ENCODE assay signal across 21 cellular contexts in the genomic region with DNA sequence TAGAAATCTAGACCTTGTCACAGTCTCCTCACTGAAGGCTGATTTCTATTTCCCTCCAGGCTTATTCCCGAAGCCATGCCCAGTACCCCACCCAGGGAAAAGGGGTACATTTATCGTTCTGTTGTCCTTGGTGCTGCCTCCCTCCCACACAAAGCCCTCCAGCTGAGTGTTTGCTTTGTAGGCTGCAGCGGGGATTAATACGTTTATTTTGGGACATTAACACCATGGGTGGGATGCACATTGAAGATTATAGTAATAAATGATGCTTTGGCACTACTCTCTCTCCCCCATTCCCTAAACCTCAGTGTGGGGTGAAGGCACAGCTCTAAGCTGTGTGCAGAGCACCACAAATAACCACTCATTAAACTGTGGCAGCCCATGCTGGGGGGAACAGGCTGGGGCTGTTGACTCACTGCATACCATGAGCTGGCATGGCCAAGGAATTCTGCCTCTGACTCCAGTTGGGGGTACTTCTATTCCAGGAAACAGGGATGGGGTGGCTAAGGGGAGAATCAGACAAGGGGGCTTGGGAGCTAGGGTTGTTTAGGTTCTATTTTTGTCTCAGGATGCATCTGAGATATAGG. TPM values are rescaled to one million over a fixed set of nuclear protein-coding genes. Genes with fewer than 3 reads are reported as not detected.
DNase-seq lines count a peak whose midpoint lies in the region; ATAC-seq, FAIRE-seq and TF ChIP-seq lines count a peak whose summit lies in the region.
"Had no signal": no experiment of that assay in that cellular context is flagged by ENCODE, and none has a peak within 500 bp of the region (broad histone marks: within the 10 kb centered on the region; RNA-seq: fewer than 3 reads in every experiment).

No MANE protein-coding gene starts in this region.

- H3K4me1 Mint-ChIP-seq in Caco-2 (ENCODE audit: low read depth, unreplicated experiment) (peaks cover 6% of the 10 kb centered on the region), endodermal cell (peaks cover 21% of the 10 kb centered on the region)

- H3K27me3 ChIP-seq in Caco-2 (replicated peaks; ENCODE audit: control insufficient read depth, insufficient read depth, low read length) = no peaks in the 10 kb centered on the region
- no peaks in the 10 kb centered on the region for H3K27me3 ChIP-seq in bronchial epithelial cell (ENCODE audit: control insufficient read depth, insufficient read depth, low read length)
- H3K27me3 ChIP-seq in rectal smooth muscle tissue (ENCODE audit: control insufficient read depth, insufficient read depth, low read length) = no peaks in the 10 kb centered on the region
- H3K27me3 ChIP-seq in endodermal cell (ENCODE audit: control insufficient read depth, insufficient read depth, low read length, poor library complexity, severe bottlenecking) = peaks cover 6% of the 10 kb centered on the region
- H3K27me3 ChIP-seq: pancreas, thyroid gland had no signal

- no peak for TF ChIP-seq RAD21 in Ishikawa (IDR thresholded peaks at IDR 0.05; ENCODE audit: low read depth)

- H3K4me1 ChIP-seq in Caco-2 (peaks cover 5% of the 10 kb centered on the region; the same call in 1 of the 2 replicates), rectal smooth muscle tissue (ENCODE audit: control insufficient read depth, insufficient read depth, low read length) (peaks cover 16% of the 10 kb centered on the region), endodermal cell (ENCODE audit: control insufficient read depth, insufficient read depth, low read length) (peaks cover 10% of the 10 kb centered on the region)
- H3K4me1 ChIP-seq: pancreas, thyroid gland had no signal

- peak overlapping the region; percentile 63 for H3K27ac ChIP-seq in rectal smooth muscle tissue (ENCODE audit: low read depth, low read length)
- no peak overlapping the region for H3K27ac ChIP-seq in endodermal cell (ENCODE audit: low read depth, low read length)
- H3K27ac ChIP-seq: pancreas, thyroid gland had no signal

- no peak for TF ChIP-seq EP300 in Ishikawa (IDR thresholded peaks at IDR 0.05; ENCODE audit: borderline replicate concordance)

- BruUV-seq in Caco-2 (replicated peaks; lab: Mats Ljungman, UMichigan) = no TSS peak

- intact Hi-C loops in Caco-2 (cut with micrococcal nuclease; ENCODE audit: unreplicated experiment) = no loop called here

- CTCF ChIA-PET in Caco-2 (lab: Charles Lee) = no interaction called here

- no peak for ATAC-seq in HG03432 (IDR thresholded peaks at IDR 0.05; ENCODE audit: unreplicated experiment)
- ATAC-seq in left lobe of liver = no peak
- ATAC-seq: Panc1 had no signal

- no peaks in the 10 kb centered on the region for H3K9me3 ChIP-seq in Caco-2
- no peaks in the 10 kb centered on the region for H3K9me3 ChIP-seq in endodermal cell (ENCODE audit: control insufficient read depth, low read length)
- H3K9me3 ChIP-seq: pancreas, thyroid gland had no signal

- no peak for DNase-seq in Caco-2
- DNase-seq in bronchial epithelial cell (ENCODE audit: low read depth) = peak; percentile 42
- DNase-seq in endodermal cell = no peak
- DNase-seq in left lobe of liver (ENCODE audit: low spot score) = no peak
- no peak for DNase-seq in T-helper 2 cell
- DNase-seq: activated CD4-positive, alpha-beta memory T cell treated with anti-CD3 and anti-CD28 coated beads, Interleukin-2, amount 10 ng/mL, durations not matched to agents 7 days and 5 days; activated naive CD8-positive, alpha-beta T cell treated with anti-CD3 and anti-CD28 coated beads, Interleukin-2, amount 10 ng/mL, durations not matched to agents 7 days and 5 days; activated T-cell treated with anti-CD3 and anti-CD28 coated beads, Interleukin-2, amount 50 U/mL, for 48 hours; C1 segment of cervical spinal cord; DMS53; effector CD8-positive, alpha-beta T cell; Karpas-422; left cardiac atrium; NCI-H524; pancreas; small intestine; thyroid gland had no signal

- H3K36me3 Mint-ChIP-seq in Caco-2 (ENCODE audit: insufficient read depth, unreplicated experiment) = no peaks in the 10 kb centered on the region
- no peaks in the 10 kb centered on the region for H3K36me3 Mint-ChIP-seq in endodermal cell (ENCODE audit: low read depth)
- H3K36me3 Mint-ChIP-seq: activated naive CD8-positive, alpha-beta T cell treated with anti-CD3 and anti-CD28 coated beads, Interleukin-2, amount 10 ng/mL, durations not matched to agents 7 days and 5 days had no signal

- H3K4me3 Mint-ChIP-seq in Caco-2 (ENCODE audit: unreplicated experiment) (no peak overlapping the region), endodermal cell (no peak overlapping the region)
- H3K4me3 Mint-ChIP-seq: activated CD4-positive, alpha-beta memory T cell treated with anti-CD3 and anti-CD28 coated beads, Interleukin-2, amount 10 ng/mL, durations not matched to agents 7 days and 5 days; activated naive CD8-positive, alpha-beta T cell treated with anti-CD3 and anti-CD28 coated beads, Interleukin-2, amount 10 ng/mL, durations not matched to agents 7 days and 5 days had no signal

- H3K9ac ChIP-seq in rectal smooth muscle tissue (ENCODE audit: low read length) (no peak overlapping the region), endodermal cell (ENCODE audit: extremely low read depth, low read length, poor library complexity, severe bottlenecking) (no peak overlapping the region)

- POLR2A ChIA-PET in Caco-2 (lab: Charles Lee) = no interaction called here

- H3K4me3 ChIP-seq in Caco-2 (ENCODE audit: low read depth, low read length) (no peak overlapping the region), bronchial epithelial cell (ENCODE audit: low read depth, low read length) (no peak overlapping the region), rectal smooth muscle tissue (ENCODE audit: low read length) (no peak overlapping the region), endodermal cell (ENCODE audit: low read length) (no peak overlapping the region)
- H3K4me3 ChIP-seq: pancreas, thyroid gland had no signal

- no peak for TF ChIP-seq CTCF in Caco-2 (IDR thresholded peaks at IDR 0.05; ENCODE audit: insufficient read depth in 1 of 2, low read depth in 1 of 2, low read length in 1 of 2, severe bottlenecking in 1 of 2, unreplicated experiment in 1 of 2)
- TF ChIP-seq CTCF in bronchial epithelial cell (IDR thresholded peaks at IDR 0.05; ENCODE audit: insufficient read depth, low read length, severe bottlenecking) = no peak
- TF ChIP-seq CTCF in endodermal cell (conservative IDR thresholded peaks at IDR 0.05) = no peak

- H3K9me3 Mint-ChIP-seq in Caco-2 (ENCODE audit: unreplicated experiment) (no peaks in the 10 kb centered on the region), endodermal cell (no peaks in the 10 kb centered on the region)
- H3K9me3 Mint-ChIP-seq: activated CD4-positive, alpha-beta memory T cell treated with anti-CD3 and anti-CD28 coated beads, Interleukin-2, amount 10 ng/mL, durations not matched to agents 7 days and 5 days; activated naive CD8-positive, alpha-beta T cell treated with anti-CD3 and anti-CD28 coated beads, Interleukin-2, amount 10 ng/mL, durations not matched to agents 7 days and 5 days had no signal

- no peak for FAIRE-seq in bronchial epithelial cell (lab: Jason Lieb, UNC)
- FAIRE-seq: pancreas, small intestine had no signal

- peak overlapping the region; percentile 42 for H3K27ac Mint-ChIP-seq in Caco-2 (ENCODE audit: unreplicated experiment)
- H3K27ac Mint-ChIP-seq in endodermal cell = no peak overlapping the region
- H3K27ac Mint-ChIP-seq: activated CD4-positive, alpha-beta memory T cell treated with anti-CD3 and anti-CD28 coated beads, Interleukin-2, amount 10 ng/mL, durations not matched to agents 7 days and 5 days; activated naive CD8-positive, alpha-beta T cell treated with anti-CD3 and anti-CD28 coated beads, Interleukin-2, amount 10 ng/mL, durations not matched to agents 7 days and 5 days had no signal

- H3K36me3 ChIP-seq in Caco-2 (ENCODE audit: control insufficient read depth, insufficient read depth, low read length) (no peaks in the 10 kb centered on the region), bronchial epithelial cell (ENCODE audit: control insufficient read depth, insufficient read depth, low read length) (no peaks in the 10 kb centered on the region), rectal smooth muscle tissue (ENCODE audit: control insufficient read depth, insufficient read depth, low read length) (no peaks in the 10 kb centered on the region), endodermal cell (ENCODE audit: control insufficient read depth, insufficient read depth, low read length) (no peaks in the 10 kb centered on the region)
- H3K36me3 ChIP-seq: pancreas, thyroid gland had no signal

- H3K27me3 Mint-ChIP-seq in Caco-2 (ENCODE audit: insufficient read depth, unreplicated experiment) (no peaks in the 10 kb centered on the region), endodermal cell (ENCODE audit: insufficient read depth) (peaks cover 18% of the 10 kb centered on the region)

- 60 to 77% methylated on average over 1 to 4 of the region's 4 CpGs for WGBS in endodermal cell (ENCODE audit: insufficient coverage in 1 of 2, insufficient read length in 1 of 2), 2 experiments

TF ChIP-seq in Ishikawa, 13 proteins besides CTCF, POLR2A, EP300 and RAD21:
- TF ChIP-seq TEAD4 (IDR thresholded peaks at IDR 0.05) (0 out of 2 replicates have a peak, but pooled peaks have one; percentile 13), TCF12 (IDR thresholded peaks at IDR 0.05; ENCODE audit: low read depth) (no peak)
TF ChIP-seq in Ishikawa: peak in this region for 1.

RNA-seq across cellular contexts. Expression of a gene that starts 7.6 kb away (rescaled TPM):
- 2.5 and 3.3 TPM in 2 replicates for total RNA-seq in Caco-2 (2022)
- 0.26 and 3.5 TPM in 2 replicates for total RNA-seq in bronchial epithelial cell
- total RNA-seq in endodermal cell = 10 to 100 TPM in 1 of 2 donors, 1 to 10 TPM in 1; 4.0 to 11.3 TPM
- polyA plus RNA-seq in endodermal cell (2013, experiment 1 of 2) = not detected
- polyA plus RNA-seq in endodermal cell (2013, experiment 2 of 2) = 0.33 TPM
- total RNA-seq in left lobe of liver = 5.1 TPM

RNA-seq across cellular contexts. Expression of a gene that starts 28.2 kb away (rescaled TPM):
- total RNA-seq in Caco-2 (2022) (not detected in 2 replicates), bronchial epithelial cell (not detected in 2 replicates), endodermal cell (not detected), left lobe of liver (158 TPM)
- polyA plus RNA-seq in endodermal cell (2013, experiment 1 of 2) = not detected
- polyA plus RNA-seq in endodermal cell (2013, experiment 2 of 2) = not detected
- total RNA-seq: activated CD4-positive, alpha-beta memory T cell treated with anti-CD3 and anti-CD28 coated beads, Interleukin-2, amount 10 ng/mL, durations not matched to agents 7 days and 5 days; activated naive CD8-positive, alpha-beta T cell treated with anti-CD3 and anti-CD28 coated beads, Interleukin-2, amount 10 ng/mL, durations not matched to agents 7 days and 5 days; left cardiac atrium; pancreas; thyroid gland had no signal

RNA-seq across cellular contexts. Expression of a gene that starts 40.3 kb away (rescaled TPM):
- 23.1 and 24.0 TPM in 2 replicates for total RNA-seq in Caco-2 (2022)
- total RNA-seq in bronchial epithelial cell = 7.8 and 10.8 TPM in 2 replicates
- 10 to 100 TPM in 1 of 2 donors, 1 to 10 TPM in 1; 9.0 to 11.6 TPM for total RNA-seq in endodermal cell
- 9.8 TPM for polyA plus RNA-seq in endodermal cell (2013, experiment 1 of 2)
- 10.6 TPM for polyA plus RNA-seq in endodermal cell (2013, experiment 2 of 2)
- 6.3 TPM for total RNA-seq in left lobe of liver

RNA-seq across cellular contexts. Expression of a gene that starts 42.8 kb away (rescaled TPM):
- total RNA-seq in Caco-2 (2022) (711 and 784 TPM in 2 replicates), bronchial epithelial cell (not detected in 2 replicates), endodermal cell (100 to 1,000 TPM; 268 to 396 TPM), left lobe of liver (4,148 TPM)
- 149 TPM for polyA plus RNA-seq in endodermal cell (2013, experiment 1 of 2)
- 136 TPM for polyA plus RNA-seq in endodermal cell (2013, experiment 2 of 2)
- total RNA-seq: activated CD4-positive, alpha-beta memory T cell treated with anti-CD3 and anti-CD28 coated beads, Interleukin-2, amount 10 ng/mL, durations not matched to agents 7 days and 5 days; activated naive CD8-positive, alpha-beta T cell treated with anti-CD3 and anti-CD28 coated beads, Interleukin-2, amount 10 ng/mL, durations not matched to agents 7 days and 5 days; thyroid gland had no signal
- polyA plus RNA-seq: pancreas had no signal

RNA-seq across cellular contexts. Expression of a gene that starts 43.6 kb away (rescaled TPM):
- 0.20 and 0.23 TPM in 2 replicates for total RNA-seq in Caco-2 (2022)
- under 0.01 and 0.13 TPM in 2 replicates for total RNA-seq in bronchial epithelial cell
- 1 to 10 TPM; 1.7 to 3.3 TPM for total RNA-seq in endodermal cell
- 20.3 TPM for polyA plus RNA-seq in endodermal cell (2013, experiment 1 of 2)
- polyA plus RNA-seq in endodermal cell (2013, experiment 2 of 2) = 18.3 TPM
- total RNA-seq in left lobe of liver = 2.4 TPM

Comparison
In these comparisons a context has a peak if more than half of its experiments do, and no peak if none do; other contexts are left out.
1. RNA of a gene that starts 28.2 kb away (total RNA-seq): 158 TPM in left lobe of liver (single experiment); not detected in Caco-2, not detected in bronchial epithelial cell and not detected in endodermal cell; every median in the first group is over 100 times any median in the second.